In the genomic region with DNA sequence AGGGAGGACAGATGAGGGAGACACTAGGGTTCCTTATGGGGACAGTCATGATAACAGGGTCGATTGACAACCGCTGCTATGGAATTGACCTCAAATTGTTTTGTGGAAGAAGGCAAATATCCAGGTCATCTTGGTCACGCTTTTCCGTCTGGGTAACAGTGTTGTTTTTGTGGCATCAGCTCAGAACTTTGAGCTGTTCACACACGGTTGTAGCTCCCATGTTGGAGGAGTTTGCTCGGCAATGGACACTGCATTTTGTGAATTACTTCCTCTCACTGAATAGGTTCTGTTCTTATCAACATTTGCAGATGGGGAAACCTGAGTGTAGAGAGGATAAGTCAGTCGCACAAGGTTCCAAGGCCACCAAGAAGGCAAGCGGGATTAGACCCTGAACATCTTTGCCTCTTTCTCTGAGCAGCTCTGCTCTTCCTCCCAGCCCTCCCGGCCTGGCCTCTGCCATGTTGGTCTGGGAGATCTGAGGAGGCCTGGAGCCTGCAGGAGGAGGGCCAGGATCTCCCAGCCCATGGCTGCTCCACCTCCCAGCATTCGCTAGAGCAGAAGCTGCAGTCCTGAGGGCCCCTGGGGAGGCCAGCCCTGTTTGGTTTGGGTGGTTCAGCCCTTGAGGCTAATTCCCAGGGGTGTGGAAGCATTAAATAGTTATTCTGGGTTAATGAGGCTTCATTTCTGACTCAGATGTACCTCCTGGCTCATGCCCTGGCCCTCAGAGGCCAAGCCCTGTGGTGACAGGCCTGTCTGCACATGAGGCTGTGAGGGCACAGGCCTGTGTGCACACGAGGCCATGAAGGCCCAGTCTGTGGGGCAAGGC, we compare ENCODE assay signal across 10 cellular contexts.
DNase-seq lines count a peak whose midpoint lies in the region; ATAC-seq, FAIRE-seq and TF ChIP-seq lines count a peak whose summit lies in the region.
"Had no signal": no experiment of that assay in that cellular context is flagged by ENCODE, and none has a peak within 500 bp of the region (broad histone marks: within the 10 kb centered on the region; RNA-seq: fewer than 3 reads in every experiment).

No MANE protein-coding gene starts in this region.

- H3K36me3 ChIP-seq in HCT116 (ENCODE audit: control insufficient read depth in 1 of 2, insufficient read depth in 2 of 2, low read length in 2 of 2) (peaks cover 0 to 9% of the 10 kb centered on the region in 2 experiments; a peak in 1 of 4 replicates), astrocyte (ENCODE audit: insufficient read depth, low read length) (no peaks in the 10 kb centered on the region), muscle layer of colon (ENCODE audit: insufficient read depth, low read length) (peaks cover 7% of the 10 kb centered on the region)

- RAD21 ChIA-PET in HCT116 (lab: Charles Lee; ENCODE audit: low non-redundant PET in 1 of 2, low total read pairs in 2 of 2, uncharacterized antibody in 2 of 2, unreplicated experiment in 2 of 2), result no interaction called here

- H3K4me2 ChIP-seq in HCT116 (ENCODE audit: low read length) (peak overlapping the region; percentile 12), astrocyte (ENCODE audit: low read length) (no peak overlapping the region)

- H2AFZ ChIP-seq in HCT116 (ENCODE audit: low read depth, low read length, poor library complexity, severe bottlenecking) (no peak overlapping the region), astrocyte (ENCODE audit: low read depth, low read length) (no peak overlapping the region)

- FAIRE-seq in astrocyte (lab: Jason Lieb, UNC), result no peak
- no peak for FAIRE-seq in HTR-8/SVneo (lab: Jason Lieb, UNC)

- H3K4me1 Mint-ChIP-seq in CD14-positive monocyte (peaks cover 10% of the 10 kb centered on the region), astrocyte (ENCODE audit: low read depth, unreplicated experiment) (peaks cover 2% of the 10 kb centered on the region)

- H3K4me3 ChIP-seq in HCT116 (replicated peaks in 1 of 2; ENCODE audit: low read depth in 1 of 2, low read length in 2 of 2), result no peak overlapping the region
- H3K4me3 ChIP-seq in astrocyte (ENCODE audit: insufficient read depth, low read depth, low read length), result no peak overlapping the region
- no peak overlapping the region for H3K4me3 ChIP-seq in muscle layer of colon (ENCODE audit: low read depth in 1 of 2, low read length in 2 of 2)

- H3K9me3 ChIP-seq in HCT116 (ENCODE audit: control insufficient read depth in 1 of 2, insufficient read depth in 1 of 2, low read depth in 1 of 2, low read length in 2 of 2) (no peaks in the 10 kb centered on the region), astrocyte (ENCODE audit: insufficient read depth, low read depth, low read length) (no peaks in the 10 kb centered on the region), muscle layer of colon (ENCODE audit: low read length) (no peaks in the 10 kb centered on the region)

- peaks cover 34% of the 10 kb centered on the region for H3K79me2 ChIP-seq in HCT116 (ENCODE audit: insufficient read depth, low read length)
- peaks cover 9% of the 10 kb centered on the region for H3K79me2 ChIP-seq in astrocyte (ENCODE audit: insufficient read depth, low read length)

- intact Hi-C loops in CD14-positive monocyte (cut with micrococcal nuclease) (loop anchor here (5.0 to 10.0 kb wide), 2 partner anchors 110 to 112 kb away; no protein-coding TSS in a partner anchor), HCT116 (cut with micrococcal nuclease) (loop anchor here (5.0 to 10.0 kb wide), 2 partner anchors 250 to 258 kb away; no protein-coding TSS in a partner anchor)

- POLR2A ChIA-PET in HCT116 (lab: Charles Lee), result no interaction called here

- TF ChIP-seq POLR2A in HCT116 (IDR thresholded peaks at IDR 0.05; ENCODE audit: borderline replicate concordance, extremely low read depth, insufficient read depth, insufficient read length), result no peak

- no peak for DNase-seq in CD14-positive monocyte (ENCODE audit: low spot score)
- no peak for DNase-seq in HCT116 (ENCODE audit: low read depth, low spot score)
- no peak for DNase-seq in astrocyte (ENCODE audit: low read depth)
- DNase-seq in HTR-8/SVneo (ENCODE audit: insufficient read length, low spot score), result no peak
- DNase-seq: naive B cell, NCI-H187 had no signal

- CTCF ChIA-PET in HCT116 (lab: Charles Lee), result interaction anchor here (4.5 kb wide), 1 partner anchor 72 kb away, joined by 28 read pairs; no protein-coding TSS in a partner anchor

- H3K36me3 Mint-ChIP-seq in CD14-positive monocyte (peaks cover 38 to 47% of the 10 kb centered on the region in 2 donors), astrocyte (ENCODE audit: low read depth, unreplicated experiment) (peaks cover 8% of the 10 kb centered on the region)
- H3K36me3 Mint-ChIP-seq: naive B cell had no signal

- H3K27ac Mint-ChIP-seq in CD14-positive monocyte (peak overlapping the region in 5 of 7 donors; percentile 51 to 82 (median 67)), astrocyte (ENCODE audit: unreplicated experiment) (no peak overlapping the region)

- peaks cover 5% of the 10 kb centered on the region; the same call in 1 of the 2 replicates for H4K20me1 ChIP-seq in HCT116 (ENCODE audit: insufficient read depth)
- H4K20me1 ChIP-seq in astrocyte (ENCODE audit: insufficient read depth, low read length), result peaks cover 67% of the 10 kb centered on the region

- no peaks in the 10 kb centered on the region for H3K9me2 ChIP-seq in HCT116 (ENCODE audit: insufficient read depth)

- H3K9ac ChIP-seq in HCT116 (ENCODE audit: low read length) (no peak overlapping the region), astrocyte (ENCODE audit: low read length) (peak overlapping the region; percentile 75), muscle layer of colon (ENCODE audit: low read length) (no peak overlapping the region)

- H3K27me3 ChIP-seq in HCT116 (ENCODE audit: insufficient read depth, low read length), result no peaks in the 10 kb centered on the region
- H3K27me3 ChIP-seq in astrocyte (ENCODE audit: insufficient read depth, low read length), result no peaks in the 10 kb centered on the region
- H3K27me3 ChIP-seq in muscle layer of colon (ENCODE audit: control insufficient read depth in 1 of 2, insufficient read depth in 2 of 2, low read length in 2 of 2), result no peaks in the 10 kb centered on the region

- no peak for TF ChIP-seq RAD21 in HCT116 (IDR thresholded peaks at IDR 0.05; ENCODE audit: low read depth)

- ATAC-seq in HCT116, result no peak
- ATAC-seq in HG03571 (IDR thresholded peaks at IDR 0.05; ENCODE audit: unreplicated experiment), result no peak
- ATAC-seq in GM21515 (IDR thresholded peaks at IDR 0.05; ENCODE audit: unreplicated experiment), result no peak
- ATAC-seq in GM18858 (IDR thresholded peaks at IDR 0.05; ENCODE audit: unreplicated experiment), result no peak

- H3K4me1 ChIP-seq in HCT116 (ENCODE audit: control insufficient read depth in 1 of 2, insufficient read depth in 2 of 2, low read length in 2 of 2) (peaks cover 5 to 37% of the 10 kb centered on the region in 2 experiments; a peak in 3 of 4 replicates), astrocyte (ENCODE audit: insufficient read depth, low read length) (peaks cover 12% of the 10 kb centered on the region), muscle layer of colon (ENCODE audit: insufficient read depth, low read length) (peaks cover 24% of the 10 kb centered on the region)

- BruUV-seq in HCT116 (replicated peaks; lab: Mats Ljungman, UMichigan), result no TSS peak

- H3K27ac ChIP-seq in HCT116 (ENCODE audit: low read depth, low read length) (no peak overlapping the region), astrocyte (ENCODE audit: low read depth, low read length) (peak overlapping the region; percentile 54), muscle layer of colon (ENCODE audit: low read depth, low read length) (peak overlapping the region; percentile 10)

- H3K9me3 Mint-ChIP-seq in CD14-positive monocyte, result no peaks in the 10 kb centered on the region
- no peaks in the 10 kb centered on the region for H3K9me3 Mint-ChIP-seq in astrocyte (ENCODE audit: unreplicated experiment)
- H3K9me3 Mint-ChIP-seq: naive B cell had no signal

- H3K27me3 Mint-ChIP-seq in CD14-positive monocyte (ENCODE audit: low read depth in 3 of 3) (peaks cover 0 to 2% (median 0%) of the 10 kb centered on the region in 3 donors), astrocyte (ENCODE audit: low read depth, unreplicated experiment) (no peaks in the 10 kb centered on the region)
- H3K27me3 Mint-ChIP-seq: naive B cell had no signal

- H3K4me3 Mint-ChIP-seq in CD14-positive monocyte (no peak overlapping the region), astrocyte (ENCODE audit: unreplicated experiment) (no peak overlapping the region)
- H3K4me3 Mint-ChIP-seq: naive B cell had no signal

- TF ChIP-seq CTCF in CD14-positive monocyte (IDR thresholded peaks at IDR 0.05) (no peak), HCT116 (IDR thresholded peaks at IDR 0.05 in 2 of 3, conservative IDR thresholded peaks at IDR 0.05 in 1 of 3; ENCODE audit: borderline replicate concordance in 1 of 3, insufficient read depth in 1 of 3, low read depth in 2 of 3, low read length in 2 of 3) (no peak), astrocyte (IDR thresholded peaks at IDR 0.05; ENCODE audit: insufficient read depth, low read depth, low read length) (no peak)

TF ChIP-seq in HCT116, 20 proteins besides CTCF, POLR2A, EP300 and RAD21:
- TF ChIP-seq POLR2AphosphoS5 (IDR thresholded peaks at IDR 0.05; ENCODE audit: low read depth, low read length) (no peak), ZNF274 (IDR thresholded peaks at IDR 0.05; ENCODE audit: low read depth, low read length) (no peak), EGR1 (IDR thresholded peaks at IDR 0.05; ENCODE audit: low read depth) (no peak), CEBPB (IDR thresholded peaks at IDR 0.05; ENCODE audit: low read depth) (no peak), ZFX (IDR thresholded peaks at IDR 0.05) (no peak; the same call in 1 of the 2 replicates)
- TF ChIP-seq, protein P1, sequence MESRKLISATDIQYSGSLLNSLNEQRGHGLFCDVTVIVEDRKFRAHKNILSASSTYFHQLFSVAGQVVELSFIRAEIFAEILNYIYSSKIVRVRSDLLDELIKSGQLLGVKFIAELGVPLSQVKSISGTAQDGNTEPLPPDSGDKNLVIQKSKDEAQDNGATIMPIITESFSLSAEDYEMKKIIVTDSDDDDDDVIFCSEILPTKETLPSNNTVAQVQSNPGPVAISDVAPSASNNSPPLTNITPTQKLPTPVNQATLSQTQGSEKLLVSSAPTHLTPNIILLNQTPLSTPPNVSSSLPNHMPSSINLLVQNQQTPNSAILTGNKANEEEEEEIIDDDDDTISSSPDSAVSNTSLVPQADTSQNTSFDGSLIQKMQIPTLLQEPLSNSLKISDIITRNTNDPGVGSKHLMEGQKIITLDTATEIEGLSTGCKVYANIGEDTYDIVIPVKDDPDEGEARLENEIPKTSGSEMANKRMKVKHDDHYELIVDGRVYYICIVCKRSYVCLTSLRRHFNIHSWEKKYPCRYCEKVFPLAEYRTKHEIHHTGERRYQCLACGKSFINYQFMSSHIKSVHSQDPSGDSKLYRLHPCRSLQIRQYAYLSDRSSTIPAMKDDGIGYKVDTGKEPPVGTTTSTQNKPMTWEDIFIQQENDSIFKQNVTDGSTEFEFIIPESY (IDR thresholded peaks at IDR 0.05; ENCODE audit: extremely low read depth, insufficient replicate concordance, low read length), result no peak
- TF ChIP-seq, protein P2, sequence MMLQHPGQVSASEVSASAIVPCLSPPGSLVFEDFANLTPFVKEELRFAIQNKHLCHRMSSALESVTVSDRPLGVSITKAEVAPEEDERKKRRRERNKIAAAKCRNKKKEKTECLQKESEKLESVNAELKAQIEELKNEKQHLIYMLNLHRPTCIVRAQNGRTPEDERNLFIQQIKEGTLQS (IDR thresholded peaks at IDR 0.05), result no peak
